Comparison of ENCODE assay signal across 27 cellular contexts in genomic region chrX:35292522-35292921, GRCh38.
"Had no signal": no experiment of that assay in that cellular context is flagged by ENCODE, and none has a peak within 500 bp of the region (broad histone marks: within the 10 kb centered on the region; RNA-seq: fewer than 3 reads in every experiment).

No MANE protein-coding gene starts in this region.

- H3K27me3 ChIP-seq: stomach, suprapubic skin, testis, thyroid gland, tibial artery, tibial nerve, transverse colon, upper lobe of left lung, upper lobe of right lung, uterus, vagina had no signal

- H3K4me3 ChIP-seq: stomach, suprapubic skin, testis, thoracic aorta, thyroid gland, tibial artery, tibial nerve, transverse colon, upper lobe of left lung, upper lobe of right lung, uterus, vagina had no signal

- ATAC-seq: stimulated activated effector memory CD8-positive, alpha-beta T cell treated with anti-CD3 and anti-CD28 coated beads, Interleukin-12 subunit alpha, Interleukin-12 subunit beta, amount 100 ng/mL, for 72 hours; stimulated activated memory B cell treated with anti-CD40 and anti-IgM and Interleukin-4, amounts not matched to agents 10 μg/mL and 1 μg/mL and 100 μg/mL, for 72 hours; stimulated activated naive B cell treated with anti-CD40 and anti-IgM and Interleukin-4, amounts not matched to agents 10 μg/mL and 1 μg/mL and 100 μg/mL, for 72 hours; stimulated activated naive CD8-positive, alpha-beta T cell treated with anti-CD3 and anti-CD28 coated beads, Interleukin-15, amount 100 ng/mL, for 72 hours; stimulated activated naive CD8-positive, alpha-beta T cell treated with anti-CD3 and anti-CD28 coated beads, Interleukin-15, Interleukin-2, amounts not matched to agents 100 U/mL and 50 U/mL, for 24 hours; upper lobe of right lung had no signal

- H3K9me3 ChIP-seq: suprapubic skin, testis, thoracic aorta, thyroid gland, tibial artery, tibial nerve, transverse colon, upper lobe of left lung, upper lobe of right lung, uterus, vagina had no signal

- FAIRE-seq: urothelium cell line had no signal

- H3K4me1 ChIP-seq: stomach, suprapubic skin, testis, thyroid gland, tibial artery, tibial nerve, transverse colon, upper lobe of left lung, upper lobe of right lung, uterus, vagina had no signal

- H3K27ac ChIP-seq: stomach, suprapubic skin, testis, thoracic aorta, thyroid gland, tibial artery, tibial nerve, transverse colon, upper lobe of left lung, upper lobe of right lung, uterus, vagina had no signal

- DNase-seq: stimulated activated CD4-positive, alpha-beta T cell treated with anti-CD3 and anti-CD28 coated beads, Interleukin-2, amount 100 ng/mL, for 48 hours; stimulated activated CD4-positive, alpha-beta T cell treated with anti-CD3 and anti-CD28 coated beads, Interleukin-4, amount 100 ng/mL, for 1 hour; stimulated activated CD4-positive, alpha-beta T cell treated with anti-CD3 and anti-CD28 coated beads, Interleukin-4, amount 100 ng/mL, for 24 hours; stimulated activated CD4-positive, alpha-beta T cell treated with anti-CD3 and anti-CD28 coated beads, Interleukin-4, amount 100 ng/mL, for 4 hours; stimulated activated CD8-positive, alpha-beta memory T cell treated with anti-CD3 and anti-CD28 coated beads, Interleukin-4, amount 100 ng/mL, for 48 hours; stimulated activated naive B cell treated with anti-CD40 and anti-IgM and Interleukin-4, amounts not matched to agents 10 μg/mL and 1 μg/mL and 100 μg/mL, for 72 hours; stimulated activated naive CD4-positive, alpha-beta T cell; stimulated activated naive CD4-positive, alpha-beta T cell treated with Interleukin-2 at 50 U/mL for 16 hours; stimulated activated naive CD8-positive, alpha-beta T cell treated with anti-CD3 and anti-CD28 coated beads, Interleukin-15, amount 100 ng/mL, for 72 hours; stimulated activated naive CD8-positive, alpha-beta T cell treated with anti-CD3 and anti-CD28 coated beads, Interleukin-15, Interleukin-2, amounts not matched to agents 100 U/mL and 50 U/mL, for 24 hours; stomach; substantia nigra; testis; thyroid gland; tibial artery; transverse colon; trophoblast cell; upper lobe of left lung; upper lobe of right lung; uterus had no signal

- H3K36me3 ChIP-seq: stomach, suprapubic skin, thoracic aorta, thyroid gland, tibial artery, tibial nerve, transverse colon, upper lobe of left lung, upper lobe of right lung, uterus, vagina had no signal
